In genomic region chr10:43598447-43598846, GRCh38 we compare ENCODE assay signal across 28 cellular contexts. TPM values are rescaled to one million over a fixed set of nuclear protein-coding genes. Genes with fewer than 3 reads are reported as not detected.
DNase-seq lines count a peak whose midpoint lies in the region; ATAC-seq and TF ChIP-seq lines count a peak whose summit lies in the region.
"Had no signal": no experiment of that assay in that cellular context is flagged by ENCODE, and none has a peak within 500 bp of the region (broad histone marks: within the 10 kb centered on the region; RNA-seq: fewer than 3 reads in every experiment).

No MANE protein-coding gene starts in this region.

- H3K4me3 ChIP-seq in right cardiac atrium (ENCODE audit: low read length) = no peak overlapping the region
- H3K4me3 ChIP-seq in MG63 = no peak overlapping the region
- no peak overlapping the region for H3K4me3 ChIP-seq in choroid plexus epithelial cell (ENCODE audit: low read depth, low read length)
- no peak overlapping the region for H3K4me3 ChIP-seq in CD4-positive, alpha-beta memory T cell (ENCODE audit: low read length in 2 of 2)
- H3K4me3 ChIP-seq: ascending aorta, mucosa of descending colon, skin epidermis, suprapubic skin had no signal

- no peaks in the 10 kb centered on the region for H3K27me3 ChIP-seq in right cardiac atrium (ENCODE audit: control insufficient read depth, insufficient read depth)
- H3K27me3 ChIP-seq in MG63 = no peaks in the 10 kb centered on the region
- H3K27me3 ChIP-seq in CD4-positive, alpha-beta memory T cell (ENCODE audit: insufficient read depth, low read length) = no peaks in the 10 kb centered on the region
- H3K27me3 ChIP-seq: ascending aorta, suprapubic skin had no signal

- POLR2A ChIA-PET in CD4-positive, alpha-beta memory T cell (lab: Charles Lee; ENCODE audit: partially characterized antibody) = no interaction called here

- TF ChIP-seq CTCF in choroid plexus epithelial cell (conservative IDR thresholded peaks at IDR 0.05; ENCODE audit: low read depth, low read length) = no peak

- DNase-seq in Right ventricle myocardium superior (peak; percentile 47), right cardiac atrium (no peak), MG63 (peak; percentile 56), choroid plexus epithelial cell (ENCODE audit: low read depth) (peak; percentile 78), myocyte (ENCODE audit: low read depth) (peak; percentile 15), DMS153 (lab: John Stamatoyannopoulos, UW) (no peak)
- DNase-seq in CD4-positive, alpha-beta memory T cell = no peak
- DNase-seq: activated CD4-positive, alpha-beta T cell treated with anti-CD3 and anti-CD28 coated beads for 36 hours; activated CD8-positive, alpha-beta memory T cell treated with anti-CD3 and anti-CD28 coated beads for 24 hours; activated naive CD4-positive, alpha-beta T cell treated with anti-CD3 and anti-CD28 coated beads for 36 hours; activated T-cell treated with anti-CD3 and anti-CD28 coated beads, Interleukin-2, amount 50 U/mL, for 4 hours; effector memory CD4-positive, alpha-beta T cell; GDM1; head of caudate nucleus; mucosa of descending colon; MV-4-11; NCI-H1694; NCI-H748 treated with DMSO at 0.1 percent for 48 hours; SHP77 treated with DMSO at 0.1 percent for 48 hours; stimulated activated CD4-positive, alpha-beta T cell treated with anti-CD3 and anti-CD28 coated beads, Interleukin-2, amount 100 ng/mL, for 24 hours had no signal

- H3K27ac Mint-ChIP-seq in CD4-positive, alpha-beta memory T cell = no peak overlapping the region
- H3K27ac Mint-ChIP-seq: activated CD4-positive, alpha-beta T cell treated with anti-CD3 and anti-CD28 coated beads for 36 hours; activated naive CD4-positive, alpha-beta T cell treated with anti-CD3 and anti-CD28 coated beads for 36 hours; CD14-positive monocyte; stimulated activated memory B cell treated with anti-CD40 and anti-IgM and Interleukin-4, amounts not matched to agents 10 μg/mL and 1 μg/mL and 100 μg/mL, for 72 hours had no signal

- no peaks in the 10 kb centered on the region for H3K9me3 ChIP-seq in right cardiac atrium (ENCODE audit: control insufficient read depth, low read length)
- 0 out of 2 replicates have a peak, but pooled peaks cover 4% of the 10 kb centered on the region for H3K9me3 ChIP-seq in MG63
- H3K9me3 ChIP-seq in CD4-positive, alpha-beta memory T cell (ENCODE audit: control insufficient read depth in 1 of 2, low read length in 2 of 2) = no peaks in the 10 kb centered on the region
- H3K9me3 ChIP-seq: ascending aorta, mucosa of descending colon, suprapubic skin had no signal

- H3K4me1 Mint-ChIP-seq in CD4-positive, alpha-beta memory T cell = peaks cover 23 to 32% (median 26%) of the 10 kb centered on the region in 4 donors

- H3K27me3 Mint-ChIP-seq in CD4-positive, alpha-beta memory T cell = no peaks in the 10 kb centered on the region

- ATAC-seq in Right ventricle myocardium superior (ENCODE audit: poor library complexity) (peak; percentile 58), right cardiac atrium (no peak), GM18519 (IDR thresholded peaks at IDR 0.05; ENCODE audit: low FRiP score, unreplicated experiment) (no peak)
- ATAC-seq: activated CD4-positive, alpha-beta T cell treated with anti-CD3 and anti-CD28 coated beads for 36 hours; activated T-cell treated with anti-CD3 and anti-CD28 coated beads, Interleukin-2, amount 50 U/mL, for 4 hours; HCT116; mucosa of descending colon; stimulated activated memory B cell treated with anti-CD40 and anti-IgM and Interleukin-4, amounts not matched to agents 10 μg/mL and 1 μg/mL and 100 μg/mL, for 72 hours had no signal

- H3K4me1 ChIP-seq in right cardiac atrium (ENCODE audit: control insufficient read depth, insufficient read depth, low read length) = peaks cover 3% of the 10 kb centered on the region
- H3K4me1 ChIP-seq in CD4-positive, alpha-beta memory T cell (ENCODE audit: insufficient read depth, low read length) = peaks cover 25% of the 10 kb centered on the region
- H3K4me1 ChIP-seq: ascending aorta had no signal

- H3K27ac ChIP-seq in right cardiac atrium (ENCODE audit: low read length) = no peak overlapping the region
- no peak overlapping the region for H3K27ac ChIP-seq in CD4-positive, alpha-beta memory T cell (ENCODE audit: low read depth, low read length)
- H3K27ac ChIP-seq: ascending aorta, skin epidermis, suprapubic skin had no signal

- H3K9me3 Mint-ChIP-seq in CD4-positive, alpha-beta memory T cell = peaks cover 0 to 2% (median 0%) of the 10 kb centered on the region in 8 donors
- H3K9me3 Mint-ChIP-seq: activated T-cell treated with anti-CD3 and anti-CD28 coated beads, Interleukin-2, amount 50 U/mL, for 4 hours had no signal

- no peaks in the 10 kb centered on the region for H3K36me3 ChIP-seq in MG63
- no peaks in the 10 kb centered on the region for H3K36me3 ChIP-seq in CD4-positive, alpha-beta memory T cell (ENCODE audit: insufficient read depth, low read length)
- H3K36me3 ChIP-seq: ascending aorta, suprapubic skin had no signal

- H3K36me3 Mint-ChIP-seq in CD4-positive, alpha-beta memory T cell = no peaks in the 10 kb centered on the region
- H3K36me3 Mint-ChIP-seq: CD14-positive monocyte had no signal

- intact Hi-C loops in Right ventricle myocardium superior (cut with DNase I) (no loop called here), right cardiac atrium (cut with DNase I) (no loop called here)
- intact Hi-C loops in CD4-positive, alpha-beta memory T cell (cut with micrococcal nuclease) = no loop called here

- CTCF ChIA-PET in CD4-positive, alpha-beta memory T cell (lab: Charles Lee; ENCODE audit: partially characterized antibody) = interaction anchor here (1.1 kb wide), 1 partner anchor 1260 kb away, joined by 3 read pairs; no protein-coding TSS in a partner anchor

- peak overlapping the region in 1 of 8 donors; percentile 28 for H3K4me3 Mint-ChIP-seq in CD4-positive, alpha-beta memory T cell
- H3K4me3 Mint-ChIP-seq: activated CD4-positive, alpha-beta T cell treated with anti-CD3 and anti-CD28 coated beads for 36 hours; activated naive CD4-positive, alpha-beta T cell treated with anti-CD3 and anti-CD28 coated beads for 36 hours; activated T-cell treated with anti-CD3 and anti-CD28 coated beads, Interleukin-2, amount 50 U/mL, for 4 hours; CD14-positive monocyte; stimulated activated memory B cell treated with anti-CD40 and anti-IgM and Interleukin-4, amounts not matched to agents 10 μg/mL and 1 μg/mL and 100 μg/mL, for 72 hours had no signal

- WGBS in right cardiac atrium = 48% methylated on average over 2 of the region's 2 CpGs

RNA-seq across cellular contexts. Expression of gene ZNF485, which starts 7.8 kb away (rescaled TPM):
- total RNA-seq in Right ventricle myocardium superior = 1.4 TPM
- 1 to 10 TPM; 1.7 to 2.6 (median 2.0) TPM for total RNA-seq in right cardiac atrium
- 1.2 TPM for polyA plus RNA-seq in right cardiac atrium
- total RNA-seq in MG63 (2014; rRNA removed; shearing (Covaris generic); ENCODE audit: low replicate concordance) = 1.9 and 5.5 TPM in 2 replicates
- 2.5 and 3.9 TPM in 2 replicates for total RNA-seq in myocyte
- polyA plus RNA-seq in myocyte (2012) = 1.2 TPM
- 10 to 100 TPM in 1 of 2 experiments, 1 to 10 TPM in 1; 9.0 to 10.4 TPM for total RNA-seq in CD4-positive, alpha-beta memory T cell
- polyA plus RNA-seq in CD4-positive, alpha-beta memory T cell = 1 to 10 TPM; 4.7 to 5.6 TPM

RNA-seq across cellular contexts. Expression of gene ZNF239, which starts 24.0 kb away (rescaled TPM):
- total RNA-seq in Right ventricle myocardium superior = 2.0 TPM
- total RNA-seq in right cardiac atrium = 1 to 10 TPM; 1.9 to 2.9 (median 2.2) TPM
- 0.93 TPM for polyA plus RNA-seq in right cardiac atrium
- 9.2 and 11.0 TPM in 2 replicates for total RNA-seq in MG63 (2014; rRNA removed; shearing (Covaris generic); ENCODE audit: low replicate concordance)
- 1.7 and 3.6 TPM in 2 replicates for total RNA-seq in myocyte
- 1.3 TPM for polyA plus RNA-seq in myocyte (2012)
- 1 to 10 TPM; 5.8 to 6.2 TPM for total RNA-seq in CD4-positive, alpha-beta memory T cell
- 1 to 10 TPM; 1.6 to 1.9 TPM for polyA plus RNA-seq in CD4-positive, alpha-beta memory T cell
- total RNA-seq: OCI-LY7 had no signal
- polyA plus RNA-seq: CD14-positive monocyte had no signal

RNA-seq across cellular contexts. Expression of gene ZNF32, which starts 50.2 kb away (rescaled TPM):
- 52.7 TPM for total RNA-seq in Right ventricle myocardium superior
- total RNA-seq in right cardiac atrium = 10 to 100 TPM; 47.2 to 65.4 (median 54.4) TPM
- polyA plus RNA-seq in right cardiac atrium = 86.3 TPM
- total RNA-seq in MG63 (2014; rRNA removed; shearing (Covaris generic); ENCODE audit: low replicate concordance) = 70.6 and 72.7 TPM in 2 replicates
- 28.6 and 35.2 TPM in 2 replicates for total RNA-seq in myocyte
- polyA plus RNA-seq in myocyte (2012) = 32.8 TPM
- total RNA-seq in CD4-positive, alpha-beta memory T cell = 10 to 100 TPM; 35.5 to 39.5 TPM
- polyA plus RNA-seq in CD4-positive, alpha-beta memory T cell = 10 to 100 TPM; 76.9 to 92.6 TPM
- total RNA-seq: OCI-LY7 had no signal

Comparison
In these comparisons a context has a peak if more than half of its experiments do, and no peak if none do; other contexts are left out.
1. DNase-seq: peak in Right ventricle myocardium superior (single experiment), MG63 (single experiment), choroid plexus epithelial cell (single experiment) and myocyte (single experiment); none in right cardiac atrium (0 of 3), DMS153 (single experiment) and CD4-positive, alpha-beta memory T cell (0 of 5).